12 cellular contexts compared by ENCODE assay signal in the genomic region with DNA sequence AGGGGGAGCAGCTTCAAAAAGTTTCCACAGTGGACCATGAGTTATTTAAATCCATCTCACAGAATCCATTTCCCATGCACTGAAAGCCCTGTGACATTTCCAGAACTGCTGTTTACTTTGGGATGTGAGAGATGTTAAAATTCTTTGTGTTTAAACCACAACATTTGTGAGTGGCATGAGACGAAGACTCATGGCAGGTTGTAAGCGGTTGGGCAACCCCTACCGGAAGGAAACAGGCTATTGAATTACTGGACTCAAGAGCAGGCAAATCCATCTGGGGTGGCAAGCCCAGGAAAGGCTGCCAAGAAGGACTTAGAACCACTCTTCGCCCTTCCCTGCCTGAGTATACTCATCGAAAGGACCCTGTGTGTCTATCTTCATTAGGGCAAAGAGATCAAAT. TPM values are rescaled to one million over a fixed set of nuclear protein-coding genes. Genes with fewer than 3 reads are reported as not detected.
DNase-seq lines count a peak whose midpoint lies in the region; ATAC-seq and TF ChIP-seq lines count a peak whose summit lies in the region.
"Had no signal": no experiment of that assay in that cellular context is flagged by ENCODE, and none has a peak within 500 bp of the region (broad histone marks: within the 10 kb centered on the region; RNA-seq: fewer than 3 reads in every experiment).

No MANE protein-coding gene starts in this region.

- CTCF ChIA-PET in Panc1 (lab: Charles Lee), result no interaction called here

- H3K9me3 ChIP-seq in Panc1 (ENCODE audit: control insufficient read depth, insufficient read depth, low read depth, low read length), result no peaks in the 10 kb centered on the region
- H3K9me3 ChIP-seq: BE2C had no signal

- in situ Hi-C loops in Panc1 (cut with HindIII; ENCODE audit: low pct_unique_long_range_greater_than_20kb, low sequenced_read_pairs), result no loop called here

- no peak for ATAC-seq in Panc1
- no peak for ATAC-seq in activated naive CD4-positive, alpha-beta T cell treated with anti-CD3 and anti-CD28 coated beads, Interleukin-2, amount 50 U/mL, for 72 hours
- ATAC-seq in HG02610 (IDR thresholded peaks at IDR 0.05; ENCODE audit: unreplicated experiment), result no peak

- peaks cover 4 to 8% of the 10 kb centered on the region in 2 donors for H3K9me3 Mint-ChIP-seq in activated naive CD4-positive, alpha-beta T cell treated with anti-CD3 and anti-CD28 coated beads, Interleukin-2, amount 50 U/mL, for 72 hours

- peaks cover 26% of the 10 kb centered on the region for H3K4me1 ChIP-seq in Panc1 (ENCODE audit: control insufficient read depth, insufficient read depth, low read length)
- H3K4me1 ChIP-seq: BE2C had no signal

- no peaks in the 10 kb centered on the region for H3K36me3 ChIP-seq in Panc1 (ENCODE audit: control insufficient read depth, insufficient read depth, low read length)
- H3K36me3 ChIP-seq: BE2C had no signal

- POLR2A ChIA-PET in Panc1 (lab: Charles Lee), result no interaction called here

- intact Hi-C loops in Panc1 (cut with micrococcal nuclease; ENCODE audit: unreplicated experiment), result loop anchor here (10.0 kb wide), 1 partner anchor 305 kb away; no protein-coding TSS in a partner anchor
- intact Hi-C loops in posterior cingulate gyrus (cut with DNase I), result no loop called here

- H3K27ac Mint-ChIP-seq in activated naive CD4-positive, alpha-beta T cell treated with anti-CD3 and anti-CD28 coated beads, Interleukin-2, amount 50 U/mL, for 72 hours, result no peak overlapping the region

- H3K36me3 Mint-ChIP-seq in activated naive CD4-positive, alpha-beta T cell treated with anti-CD3 and anti-CD28 coated beads, Interleukin-2, amount 50 U/mL, for 72 hours, result peaks cover 9 to 10% of the 10 kb centered on the region in 2 donors

- TF ChIP-seq CTCF in AG09309 (IDR thresholded peaks at IDR 0.05; ENCODE audit: control insufficient read depth, insufficient read depth, low read depth, low read length, missing control alignments) (no peak), Panc1 (IDR thresholded peaks at IDR 0.05) (no peak; the same call in 1 of the 2 replicates), fibroblast of pulmonary artery (IDR thresholded peaks at IDR 0.05; ENCODE audit: low read length, missing control alignments) (no peak)

- no TSS peak for BruUV-seq in Panc1 (replicated peaks; lab: Mats Ljungman, UMichigan)

- no peaks in the 10 kb centered on the region for H3K27me3 ChIP-seq in Panc1 (ENCODE audit: control insufficient read depth, insufficient read depth, low read length)
- H3K27me3 ChIP-seq: BE2C had no signal

- no peak overlapping the region for H3K4me3 ChIP-seq in AG09309 (ENCODE audit: control insufficient read depth, low read depth, low read length)
- no peak overlapping the region for H3K4me3 ChIP-seq in Panc1 (ENCODE audit: low read depth in 2 of 2, low read length in 2 of 2)
- H3K4me3 ChIP-seq in fibroblast of pulmonary artery (replicated peaks; ENCODE audit: low read depth, low read length), result no peak overlapping the region
- H3K4me3 ChIP-seq: dorsolateral prefrontal cortex had no signal

- peak overlapping the region; percentile 34; the same call in 1 of the 2 replicates for H3K27ac ChIP-seq in Panc1 (ENCODE audit: low read length)
- H3K27ac ChIP-seq: dorsolateral prefrontal cortex had no signal

- DNase-seq in AG09309 (ENCODE audit: low read depth) (peak; percentile 20), M059J (ENCODE audit: low read depth) (peak; percentile 88), Panc1 (ENCODE audit: low read depth, low spot score) (no peak), fibroblast of pulmonary artery (ENCODE audit: low read depth) (peak; percentile 72), posterior cingulate gyrus (no peak)
- DNase-seq in activated CD4-positive, alpha-beta T cell treated with anti-CD3 and anti-CD28 coated beads for 1 hour, result no peak
- no peak for DNase-seq in activated naive CD4-positive, alpha-beta T cell treated with anti-CD3 and anti-CD28 coated beads, Interleukin-2, amount 50 U/mL, for 72 hours (ENCODE audit: low spot score in 2 of 2)
- DNase-seq: activated CD4-positive, alpha-beta T cell treated with anti-CD3 and anti-CD28 coated beads, Interleukin-2, amount 50 U/mL, for 1 hour; BE2C; dorsolateral prefrontal cortex; midbrain had no signal

RNA-seq across cellular contexts. Expression of gene CLDN10, which starts 22.3 kb away (rescaled TPM):
- 0.25 and 0.39 TPM in 2 replicates for total RNA-seq in M059J (2014; rRNA removed; shearing (Covaris generic))
- 10.5 TPM for total RNA-seq in Panc1 (2021; ENCODE audit: unreplicated experiment)
- polyA plus RNA-seq in Panc1 (2012; ENCODE audit: insufficient read length), result 9.5 TPM
- total RNA-seq in activated naive CD4-positive, alpha-beta T cell treated with anti-CD3 and anti-CD28 coated beads, Interleukin-2, amount 50 U/mL, for 72 hours, result not detected

Comparison
In these comparisons a context has a peak if more than half of its experiments do, and no peak if none do; other contexts are left out.
1. DNase-seq: peak in AG09309 (single experiment), M059J (single experiment) and fibroblast of pulmonary artery (single experiment); none in Panc1 (single experiment), posterior cingulate gyrus (0 of 10), activated CD4-positive, alpha-beta T cell treated with anti-CD3 and anti-CD28 coated beads for 1 hour (single experiment) and activated naive CD4-positive, alpha-beta T cell treated with anti-CD3 and anti-CD28 coated beads, Interleukin-2, amount 50 U/mL, for 72 hours (0 of 2).